1 cellular context compared by ENCODE assay signal in genomic region chr11:116771935-116772334, GRCh38.
TF ChIP-seq lines count a peak whose summit lies in the region.

No MANE protein-coding gene starts in this region.

TF ChIP-seq in H1, 55 proteins besides CTCF, POLR2A, EP300 and RAD21:
- TF ChIP-seq YY1 (IDR thresholded peaks at IDR 0.05; ENCODE audit: low read depth, low read length) (no peak), BCL11A (IDR thresholded peaks at IDR 0.05; ENCODE audit: low read depth in 2 of 2, low read length in 2 of 2) (no peak), EZH2 (IDR thresholded peaks at IDR 0.05; ENCODE audit: low read depth, low read length, severe bottlenecking) (no peak), GABPA (IDR thresholded peaks at IDR 0.05; ENCODE audit: borderline replicate concordance, insufficient read depth, low read length) (no peak), SP2 (IDR thresholded peaks at IDR 0.05; ENCODE audit: low read length) (no peak), POLR2AphosphoS5 (IDR thresholded peaks at IDR 0.05; ENCODE audit: low read depth, low read length) (no peak), CBX8 (IDR thresholded peaks at IDR 0.05; ENCODE audit: borderline replicate concordance, low read depth, low read length) (no peak), BRCA1 (IDR thresholded peaks at IDR 0.05; ENCODE audit: low read depth, low read length) (no peak), POU5F1 (IDR thresholded peaks at IDR 0.05; ENCODE audit: low read depth, low read length) (no peak), JUN (IDR thresholded peaks at IDR 0.05; ENCODE audit: low read depth, low read length) (no peak), TEAD4 (IDR thresholded peaks at IDR 0.05; ENCODE audit: low read depth, low read length) (no peak), ATF2 (IDR thresholded peaks at IDR 0.05; ENCODE audit: low read length) (no peak)
- TF ChIP-seq, protein P1, sequence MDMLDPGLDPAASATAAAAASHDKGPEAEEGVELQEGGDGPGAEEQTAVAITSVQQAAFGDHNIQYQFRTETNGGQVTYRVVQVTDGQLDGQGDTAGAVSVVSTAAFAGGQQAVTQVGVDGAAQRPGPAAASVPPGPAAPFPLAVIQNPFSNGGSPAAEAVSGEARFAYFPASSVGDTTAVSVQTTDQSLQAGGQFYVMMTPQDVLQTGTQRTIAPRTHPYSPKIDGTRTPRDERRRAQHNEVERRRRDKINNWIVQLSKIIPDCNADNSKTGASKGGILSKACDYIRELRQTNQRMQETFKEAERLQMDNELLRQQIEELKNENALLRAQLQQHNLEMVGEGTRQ (IDR thresholded peaks at IDR 0.05; ENCODE audit: low read length): no peak
- TF ChIP-seq, protein P2, sequence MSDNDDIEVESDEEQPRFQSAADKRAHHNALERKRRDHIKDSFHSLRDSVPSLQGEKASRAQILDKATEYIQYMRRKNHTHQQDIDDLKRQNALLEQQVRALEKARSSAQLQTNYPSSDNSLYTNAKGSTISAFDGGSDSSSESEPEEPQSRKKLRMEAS (IDR thresholded peaks at IDR 0.05): no peak
